ENCODE assay signal across 21 cellular contexts in genomic region chr6:63615590-63615989, GRCh38.
"Had no signal": no experiment of that assay in that cellular context is flagged by ENCODE, and none has a peak within 500 bp of the region (broad histone marks: within the 10 kb centered on the region; RNA-seq: fewer than 3 reads in every experiment).

No MANE protein-coding gene starts in this region.

- H3K27me3 ChIP-seq: stomach, thyroid gland, vagina had no signal

- H3K4me1 Mint-ChIP-seq: immature natural killer cell; natural killer cell; stimulated activated effector memory CD8-positive, alpha-beta T cell treated with anti-CD3 and anti-CD28 coated beads, Interleukin-12 subunit alpha, Interleukin-12 subunit beta, amount 100 ng/mL, for 72 hours had no signal

- H3K27me3 Mint-ChIP-seq: progenitor cell of endocrine pancreas had no signal

- H3K9me3 Mint-ChIP-seq: immature natural killer cell; natural killer cell; stimulated activated effector memory CD8-positive, alpha-beta T cell treated with anti-CD3 and anti-CD28 coated beads, Interleukin-12 subunit alpha, Interleukin-12 subunit beta, amount 100 ng/mL, for 72 hours had no signal

- H3K27ac Mint-ChIP-seq: immature natural killer cell; natural killer cell; progenitor cell of endocrine pancreas; stimulated activated effector memory CD8-positive, alpha-beta T cell treated with anti-CD3 and anti-CD28 coated beads, Interleukin-12 subunit alpha, Interleukin-12 subunit beta, amount 100 ng/mL, for 72 hours had no signal

- H3K79me2 ChIP-seq: parathyroid adenoma had no signal

- H3K27ac ChIP-seq: coronary artery, dorsolateral prefrontal cortex, lower lobe of right lung, parathyroid adenoma, stomach, thyroid gland, vagina had no signal

- H3K4me1 ChIP-seq: lower lobe of right lung, parathyroid adenoma, stomach, thyroid gland, vagina had no signal

- H3K36me3 ChIP-seq: lower lobe of right lung, stomach, thyroid gland, vagina had no signal

- H3K36me3 Mint-ChIP-seq: immature natural killer cell; natural killer cell; stimulated activated effector memory CD8-positive, alpha-beta T cell treated with anti-CD3 and anti-CD28 coated beads, Interleukin-12 subunit alpha, Interleukin-12 subunit beta, amount 100 ng/mL, for 72 hours had no signal

- ATAC-seq: left ventricle myocardium superior; lower lobe of right lung; natural killer cell; sciatic nerve; stimulated activated effector memory CD8-positive, alpha-beta T cell treated with anti-CD3 and anti-CD28 coated beads, Interleukin-12 subunit alpha, Interleukin-12 subunit beta, amount 100 ng/mL, for 72 hours had no signal

- H3K4me3 ChIP-seq: coronary artery, lower lobe of right lung, stomach, thyroid gland, vagina had no signal

- H3K9me3 ChIP-seq: lower lobe of right lung, stomach, thyroid gland, vagina had no signal

- FAIRE-seq: frontal cortex, keratinocyte had no signal

- H2AFZ ChIP-seq: parathyroid adenoma had no signal

- H3K9ac ChIP-seq: parathyroid adenoma had no signal

- H3K4me3 Mint-ChIP-seq: immature natural killer cell; natural killer cell; stimulated activated effector memory CD8-positive, alpha-beta T cell treated with anti-CD3 and anti-CD28 coated beads, Interleukin-12 subunit alpha, Interleukin-12 subunit beta, amount 100 ng/mL, for 72 hours had no signal

- DNase-seq: dorsolateral prefrontal cortex; effector CD4-positive, alpha-beta T cell; hypothalamus; immature natural killer cell; left ventricle myocardium superior; lower lobe of right lung; natural killer cell; stimulated activated CD4-positive, alpha-beta T cell treated with anti-CD3 and anti-CD28 coated beads, Interleukin-2, amount 100 ng/mL, for 24 hours; stimulated activated CD4-positive, alpha-beta T cell treated with anti-CD3 and anti-CD28 coated beads, Interleukin-4, amount 100 ng/mL, for 24 hours; stimulated activated naive CD4-positive, alpha-beta T cell treated with Interleukin-2 at 50 U/mL for 16 hours; stomach; thyroid gland; trophoblast cell had no signal
